11 cellular contexts compared by ENCODE assay signal in the genomic region with DNA sequence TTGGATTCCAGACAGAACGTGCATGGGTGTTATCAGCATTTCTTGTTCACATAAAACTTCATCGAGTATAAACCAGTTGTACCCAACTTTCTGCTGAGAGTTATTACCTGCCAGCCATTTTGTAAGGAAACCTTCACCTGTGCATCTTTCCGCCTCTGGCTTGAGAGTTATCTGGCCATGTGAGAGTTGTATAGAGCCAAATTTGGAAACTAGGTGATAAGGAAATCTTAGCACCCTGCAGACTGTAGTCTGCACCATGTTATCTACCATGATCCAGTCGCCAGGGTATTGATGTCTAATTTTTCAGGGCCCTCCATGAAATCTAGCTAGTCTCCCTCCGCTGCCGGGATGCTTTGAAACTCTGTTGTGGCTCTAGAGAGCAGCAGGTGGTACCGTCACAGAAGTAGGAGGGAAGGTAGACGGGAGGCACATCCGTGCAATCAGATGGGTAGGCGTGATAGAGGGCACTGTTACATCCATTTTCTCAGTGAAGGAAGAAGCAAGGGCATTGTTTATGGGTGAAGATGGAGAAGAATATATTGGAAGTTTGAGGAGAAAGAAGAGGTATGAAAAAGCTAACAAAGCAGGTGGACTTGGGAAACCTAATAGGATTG. TPM values are rescaled to one million over a fixed set of nuclear protein-coding genes. Genes with fewer than 3 reads are reported as not detected.
DNase-seq lines count a peak whose midpoint lies in the region; ATAC-seq and TF ChIP-seq lines count a peak whose summit lies in the region.
"Had no signal": no experiment of that assay in that cellular context is flagged by ENCODE, and none has a peak within 500 bp of the region (broad histone marks: within the 10 kb centered on the region; RNA-seq: fewer than 3 reads in every experiment).

No MANE protein-coding gene starts in this region.

- no peaks in the 10 kb centered on the region for H3K9me3 ChIP-seq in liver (ENCODE audit: control insufficient read depth in 4 of 4, low read length in 3 of 4)
- H3K9me3 ChIP-seq in upper lobe of left lung: no peaks in the 10 kb centered on the region

- DNase-seq in activated CD8-positive, alpha-beta memory T cell treated with anti-CD3 and anti-CD28 coated beads, Interleukin-2, amount 10 ng/mL, durations not matched to agents 7 days and 5 days: no peak
- DNase-seq in activated CD8-positive, alpha-beta memory T cell treated with anti-CD3 and anti-CD28 coated beads, Interleukin-2, amount 50 U/mL, for 48 hours: no peak
- DNase-seq in astrocyte of the cerebellum (ENCODE audit: low read depth): no peak
- no peak for DNase-seq in upper lobe of left lung
- DNase-seq in activated CD4-positive, CD25-positive, alpha-beta regulatory T cell (lab: John Stamatoyannopoulos, UW): no peak
- DNase-seq in NCI-H2196 treated with DMSO at 0.1 percent for 48 hours (lab: John Stamatoyannopoulos, UW; ENCODE audit: unreplicated experiment): no peak
- DNase-seq in stimulated activated CD4-positive, alpha-beta T cell treated with anti-CD3 and anti-CD28 coated beads, Interleukin-4, amount 100 ng/mL, for 1 hour: no peak
- DNase-seq: ACHN, left ventricle myocardium superior had no signal

- H3K27me3 ChIP-seq in liver (ENCODE audit: control insufficient read depth in 4 of 4, insufficient read depth in 4 of 4, low read length in 3 of 4) (no peaks in the 10 kb centered on the region), upper lobe of left lung (no peaks in the 10 kb centered on the region)

- H3K9me3 Mint-ChIP-seq in activated CD8-positive, alpha-beta memory T cell treated with anti-CD3 and anti-CD28 coated beads, Interleukin-2, amount 10 ng/mL, durations not matched to agents 7 days and 5 days (ENCODE audit: low read depth): no peaks in the 10 kb centered on the region
- H3K9me3 Mint-ChIP-seq: activated naive CD4-positive, alpha-beta T cell treated with anti-CD3 and anti-CD28 coated beads, Interleukin-2, amount 50 U/mL, for 72 hours had no signal

- H3K27ac Mint-ChIP-seq in activated CD8-positive, alpha-beta memory T cell treated with anti-CD3 and anti-CD28 coated beads, Interleukin-2, amount 10 ng/mL, durations not matched to agents 7 days and 5 days: peak overlapping the region; percentile 89

- H3K4me3 ChIP-seq in astrocyte of the cerebellum (ENCODE audit: low read depth, low read length) (peak overlapping the region; percentile 84), liver (ENCODE audit: low read depth in 1 of 3, low read length in 3 of 3) (peak overlapping the region in 2 of 3 donors; percentile 79 to 99), upper lobe of left lung (peak overlapping the region; percentile 84 to 95 (median 88))

- no peaks in the 10 kb centered on the region for H3K27me3 Mint-ChIP-seq in activated CD8-positive, alpha-beta memory T cell treated with anti-CD3 and anti-CD28 coated beads, Interleukin-2, amount 10 ng/mL, durations not matched to agents 7 days and 5 days

- CTCF ChIA-PET in activated CD8-positive, alpha-beta memory T cell treated with anti-CD3 and anti-CD28 coated beads, Interleukin-2, amount 10 ng/mL, durations not matched to agents 7 days and 5 days (lab: Charles Lee): interaction anchor here (2.9 to 3.2 kb wide), 2 partner anchors 11 to 66 kb away, joined by 15 to 18 read pairs; partner anchors contain the start of gene ZCCHC4

- peaks cover 1 to 10% (median 6%) of the 10 kb centered on the region in 4 donors for H3K36me3 ChIP-seq in liver (ENCODE audit: control insufficient read depth in 4 of 4, insufficient read depth in 3 of 4, low read depth in 1 of 4, low read length in 3 of 4)
- peaks cover 11 to 29% (median 13%) of the 10 kb centered on the region in 4 donors for H3K36me3 ChIP-seq in upper lobe of left lung

- H3K4me3 Mint-ChIP-seq in activated CD8-positive, alpha-beta memory T cell treated with anti-CD3 and anti-CD28 coated beads, Interleukin-2, amount 10 ng/mL, durations not matched to agents 7 days and 5 days: no peak overlapping the region

- peaks cover 18% of the 10 kb centered on the region for H3K4me1 Mint-ChIP-seq in activated CD8-positive, alpha-beta memory T cell treated with anti-CD3 and anti-CD28 coated beads, Interleukin-2, amount 10 ng/mL, durations not matched to agents 7 days and 5 days

- H3K27ac ChIP-seq in liver (ENCODE audit: low read depth in 1 of 2, low read length in 2 of 2) (no peak overlapping the region), upper lobe of left lung (peak overlapping the region in 2 of 4 donors; percentile 84 to 89)

- 83% methylated on average over 10 of the region's 10 CpGs for WGBS in liver
- 82 to 83% methylated on average over 10 of the region's 10 CpGs for WGBS in upper lobe of left lung, 2 donors

- H3K9ac ChIP-seq in liver (ENCODE audit: low read depth in 1 of 2, low read length in 2 of 2): no peak overlapping the region

- peaks cover 15% of the 10 kb centered on the region for H3K36me3 Mint-ChIP-seq in activated CD8-positive, alpha-beta memory T cell treated with anti-CD3 and anti-CD28 coated beads, Interleukin-2, amount 10 ng/mL, durations not matched to agents 7 days and 5 days

- TF ChIP-seq CTCF in astrocyte of the cerebellum (IDR thresholded peaks at IDR 0.05; ENCODE audit: low read depth, low read length, missing control alignments) (no peak), liver (IDR thresholded peaks at IDR 0.05; ENCODE audit: low read depth, low read length, missing input control) (no peak), upper lobe of left lung (IDR thresholded peaks at IDR 0.05) (no peak)

- TF ChIP-seq RAD21 in liver (IDR thresholded peaks at IDR 0.05): no peak

- no peak for TF ChIP-seq POLR2A in upper lobe of left lung (IDR thresholded peaks at IDR 0.05)

- no peak for TF ChIP-seq EP300 in upper lobe of left lung (IDR thresholded peaks at IDR 0.05)

- H3K4me1 ChIP-seq in liver (ENCODE audit: control insufficient read depth in 4 of 4, insufficient read depth in 4 of 4, low read length in 3 of 4) (peaks cover 0 to 30% (median 8%) of the 10 kb centered on the region in 4 donors), upper lobe of left lung (peaks cover 11 to 29% (median 19%) of the 10 kb centered on the region in 4 donors)

- no peak for ATAC-seq in activated CD8-positive, alpha-beta memory T cell treated with anti-CD3 and anti-CD28 coated beads, Interleukin-2, amount 10 ng/mL, durations not matched to agents 7 days and 5 days
- ATAC-seq in upper lobe of left lung (ENCODE audit: low FRiP score in 2 of 2): no peak

- in situ Hi-C loops in astrocyte of the cerebellum (cut with HindIII; ENCODE audit: low sequenced_read_pairs): no loop called here

TF ChIP-seq in liver, 16 proteins besides CTCF, POLR2A, EP300 and RAD21:
- TF ChIP-seq YY1 (IDR thresholded peaks at IDR 0.05) (peak; percentile 45), FOXA1 (IDR thresholded peaks at IDR 0.05) (no peak), SP1 (IDR thresholded peaks at IDR 0.05) (no peak), JUND (IDR thresholded peaks at IDR 0.05) (no peak)
TF ChIP-seq in liver: peak in this region for 1.

RNA-seq across cellular contexts. Expression of gene ANAPC4, which starts 1.2 kb away (rescaled TPM):
- total RNA-seq in activated CD8-positive, alpha-beta memory T cell treated with anti-CD3 and anti-CD28 coated beads, Interleukin-2, amount 10 ng/mL, durations not matched to agents 7 days and 5 days: 10 to 100 TPM; 48.7 to 56.0 TPM
- total RNA-seq in liver (10 to 100 TPM in 1 of 2 donors, 1 to 10 TPM in 1; 9.0 to 17.3 TPM), upper lobe of left lung (10 to 100 TPM; 20.8 to 78.2 (median 27.2) TPM)
- polyA plus RNA-seq in liver: 10 to 100 TPM in 1 of 2 donors, 1 to 10 TPM in 1; 5.7 to 13.0 TPM
